Comparison of ENCODE assay signal across 2 cellular contexts in genomic region chr9:89680547-89681467, GRCh38.
TF ChIP-seq lines count a peak whose summit lies in the region.

No MANE protein-coding gene starts in this region.

TF ChIP-seq in HepG2, 621 proteins besides CTCF, POLR2A, EP300 and RAD21:
- TF ChIP-seq TERF1 (CRISPR knock-in tag; IDR thresholded peaks at IDR 0.05) (no peak), MNT (IDR thresholded peaks at IDR 0.05) (peak; percentile 35; the same call in 1 of the 2 replicates)
TF ChIP-seq in HepG2: peak in this region for 1.

TF ChIP-seq in H1, 55 proteins besides CTCF, POLR2A, EP300 and RAD21:
- TF ChIP-seq FOSL1 (IDR thresholded peaks at IDR 0.05; ENCODE audit: insufficient read depth, low read depth, low read length) (no peak), RBBP5 (IDR thresholded peaks at IDR 0.05; ENCODE audit: borderline replicate concordance, low read depth, low read length) (no peak), SAP30 (IDR thresholded peaks at IDR 0.05; ENCODE audit: insufficient read depth, insufficient replicate concordance, low read length) (no peak), CHD2 (IDR thresholded peaks at IDR 0.05; ENCODE audit: low read length) (no peak), RFX5 (IDR thresholded peaks at IDR 0.05; ENCODE audit: borderline replicate concordance, low read depth, low read length) (no peak), ATF2 (IDR thresholded peaks at IDR 0.05; ENCODE audit: low read length) (no peak), KDM4A (IDR thresholded peaks at IDR 0.05; ENCODE audit: low read depth, low read length, severe bottlenecking) (no peak)
TF ChIP-seq in H1: peak in this region for 0.
